7 cellular contexts compared by ENCODE assay signal in the genomic region with DNA sequence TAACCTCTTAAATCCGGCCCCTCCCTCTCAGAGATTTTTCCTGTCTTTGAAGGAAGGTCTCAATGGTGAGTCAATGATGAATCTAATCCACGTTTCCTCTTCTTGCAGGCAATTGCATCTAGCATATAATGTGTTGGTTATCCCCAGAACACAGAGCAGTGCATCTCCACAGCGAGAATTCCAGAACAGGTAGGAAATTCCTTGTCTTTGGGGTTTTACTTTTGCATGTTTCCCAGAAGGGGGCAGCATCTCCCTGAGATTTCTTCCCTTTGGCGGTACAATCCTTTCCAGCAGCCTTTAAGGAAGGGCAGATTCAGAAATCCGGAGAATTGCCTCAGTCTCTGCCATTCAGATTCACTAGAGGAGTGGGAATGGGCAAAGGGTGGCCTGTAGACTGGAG.
A peak's percentile ranks its signal among the peaks of the same experiment; 100 is the strongest.
DNase-seq lines count a peak whose midpoint lies in the region; ATAC-seq, FAIRE-seq and TF ChIP-seq lines count a peak whose summit lies in the region.

No MANE protein-coding gene starts in this region.

- TF ChIP-seq POLR2A in HepG2 (IDR thresholded peaks at IDR 0.05; ENCODE audit: insufficient read depth in 1 of 2, low read depth in 2 of 2, low read length in 2 of 2) (no peak), lower leg skin (IDR thresholded peaks at IDR 0.05) (no peak)

- 10% methylated on average over 5 of the region's 5 CpGs for WGBS in HepG2 (ENCODE audit: low lambda C conversion rate)
- 20 to 26% methylated on average over 5 of the region's 5 CpGs for WGBS in lower leg skin, 2 donors

- no peaks in the 10 kb centered on the region for H3K36me3 ChIP-seq in HepG2 (replicated peaks in 1 of 2; ENCODE audit: control insufficient read depth in 1 of 2, insufficient read depth in 2 of 2, low read length in 2 of 2)

- no peak overlapping the region for H2AFZ ChIP-seq in HepG2 (ENCODE audit: low read length)

- H3K9me3 ChIP-seq in HepG2 (ENCODE audit: low read length): no peaks in the 10 kb centered on the region

- H3K4me3 Mint-ChIP-seq in activated T-cell treated with anti-CD3 and anti-CD28 coated beads, Interleukin-2, amount 50 U/mL, for 4 hours: no peak overlapping the region

- H3K4me3 ChIP-seq in HepG2 (replicated peaks in 1 of 3; ENCODE audit: insufficient read depth in 1 of 3, low read depth in 2 of 3, low read length in 3 of 3) (no peak overlapping the region), lower leg skin (ENCODE audit: low read depth, poor library complexity, severe bottlenecking) (no peak overlapping the region)

- H3K4me1 ChIP-seq in HepG2 (ENCODE audit: insufficient read depth, low read length): no peaks in the 10 kb centered on the region

- TF ChIP-seq EP300 in HepG2 (IDR thresholded peaks at IDR 0.05; ENCODE audit: low read depth in 2 of 2, low read length in 2 of 2) (no peak), HepG2 (CRISPR knock-in tag; IDR thresholded peaks at IDR 0.05; ENCODE audit: borderline replicate concordance) (no peak)

- H3K9ac ChIP-seq in HepG2 (ENCODE audit: insufficient read depth, low read depth, low read length): no peak overlapping the region

- DNase-seq in NCI-H146 treated with DMSO at 0.1 percent for 48 hours (lab: John Stamatoyannopoulos, UW; ENCODE audit: unreplicated experiment): peak; percentile 27
- DNase-seq in cerebellar nuclear complex (lab: John Stamatoyannopoulos, UW): peak; percentile 11 to 26
- DNase-seq in HepG2 (ENCODE audit: low spot score): peak; percentile 18
- DNase-seq in activated T-cell treated with anti-CD3 and anti-CD28 coated beads, Interleukin-2, amount 50 U/mL, for 4 hours: no peak
- no peak for DNase-seq in SKM-1 treated with dmso at 0.1 percent for 144 hours (lab: John Stamatoyannopoulos, UW; ENCODE audit: unreplicated experiment)
- DNase-seq in lower leg skin (ENCODE audit: low spot score in 2 of 2): no peak

- ATAC-seq in HepG2: no peak
- ATAC-seq in activated T-cell treated with anti-CD3 and anti-CD28 coated beads, Interleukin-2, amount 50 U/mL, for 4 hours: no peak

- CTCF ChIA-PET in HepG2 (lab: Yijun Ruan, JAX; ENCODE audit: low intra/inter-chr PET ratio, low total read pairs): interaction anchor here (0.8 kb wide), 1 partner anchor 271 kb away, joined by 7 read pairs; no protein-coding TSS in a partner anchor

- peaks cover 6% of the 10 kb centered on the region for H3K9me3 Mint-ChIP-seq in activated T-cell treated with anti-CD3 and anti-CD28 coated beads, Interleukin-2, amount 50 U/mL, for 4 hours

- H3K27ac ChIP-seq in HepG2 (ENCODE audit: extremely low read length, insufficient read depth, low read length): no peak overlapping the region

- TF ChIP-seq RAD21 in HepG2 (CRISPR knock-in tag; IDR thresholded peaks at IDR 0.05): no peak

- in situ Hi-C loops in HepG2 (cut with HindIII; ENCODE audit: extremely low pct_ligation_motif_present, low pct_unique_long_range_greater_than_20kb): no loop called here

- H4K20me1 ChIP-seq in HepG2 (ENCODE audit: insufficient read depth, low read length): no peaks in the 10 kb centered on the region

- no peak overlapping the region for H3K4me2 ChIP-seq in HepG2 (ENCODE audit: low read depth, low read length)

- H3K79me2 ChIP-seq in HepG2 (ENCODE audit: insufficient read depth, low read length): no peaks in the 10 kb centered on the region

- H3K4me1 Mint-ChIP-seq in activated T-cell treated with anti-CD3 and anti-CD28 coated beads, Interleukin-2, amount 50 U/mL, for 4 hours (ENCODE audit: low read depth): no peaks in the 10 kb centered on the region

- H3K27me3 Mint-ChIP-seq in activated T-cell treated with anti-CD3 and anti-CD28 coated beads, Interleukin-2, amount 50 U/mL, for 4 hours (ENCODE audit: low read depth): peaks cover 7% of the 10 kb centered on the region

- intact Hi-C loops in HepG2 (cut with micrococcal nuclease; ENCODE audit: unreplicated experiment) (no loop called here), lower leg skin (cut with DNase I; ENCODE audit: low total_unique reads) (no loop called here)

- no peaks in the 10 kb centered on the region for H3K36me3 Mint-ChIP-seq in activated T-cell treated with anti-CD3 and anti-CD28 coated beads, Interleukin-2, amount 50 U/mL, for 4 hours (ENCODE audit: insufficient read depth)

- POLR2A ChIA-PET in HepG2 (lab: Yijun Ruan, JAX): no interaction called here

- peaks cover 2 to 10% of the 10 kb centered on the region in 2 experiments; a peak in 2 of 5 replicates for H3K27me3 ChIP-seq in HepG2 (ENCODE audit: control insufficient read depth in 1 of 2, insufficient read depth in 2 of 2, low read length in 2 of 2)

- FAIRE-seq in HepG2 (lab: Jason Lieb, UNC): no peak

- no TSS peak for BruUV-seq in HepG2 (replicated peaks; lab: Mats Ljungman, UMichigan)

- TF ChIP-seq CTCF in GM12872 (IDR thresholded peaks at IDR 0.05; ENCODE audit: insufficient read depth, low read depth, low read length) (peak; percentile 49; the same call in 2 of the 3 replicates), HepG2 (CRISPR knock-in tag; IDR thresholded peaks at IDR 0.05) (peak; percentile 61), lower leg skin (IDR thresholded peaks at IDR 0.05) (no peak)

TF ChIP-seq in HepG2, 621 proteins besides CTCF, POLR2A, EP300 and RAD21:
- TF ChIP-seq ZNF614 (CRISPR knock-in tag; IDR thresholded peaks at IDR 0.05; ENCODE audit: borderline replicate concordance) (no peak), SMC3 (IDR thresholded peaks at IDR 0.05; ENCODE audit: low read length) (peak; percentile 45; the same call in 1 of the 2 replicates), ZNF333 (CRISPR knock-in tag; IDR thresholded peaks at IDR 0.05; ENCODE audit: borderline replicate concordance) (no peak), STAG1 (CRISPR knock-in tag; IDR thresholded peaks at IDR 0.05) (peak; percentile 60), ZNF547 (CRISPR knock-in tag; IDR thresholded peaks at IDR 0.05) (no peak), ZNF589 (CRISPR knock-in tag; conservative IDR thresholded peaks at IDR 0.05) (no peak), ZNF292 (CRISPR knock-in tag; IDR thresholded peaks at IDR 0.05; ENCODE audit: borderline replicate concordance, low read depth) (no peak), KAT7 (CRISPR knock-in tag; IDR thresholded peaks at IDR 0.05; ENCODE audit: borderline replicate concordance) (no peak), ZNF737 (CRISPR knock-in tag; IDR thresholded peaks at IDR 0.05; ENCODE audit: borderline replicate concordance) (no peak), CC2D1A (CRISPR knock-in tag; IDR thresholded peaks at IDR 0.05) (no peak), ZNF780A (CRISPR knock-in tag; IDR thresholded peaks at IDR 0.05) (no peak)
- TF ChIP-seq, protein P1, sequence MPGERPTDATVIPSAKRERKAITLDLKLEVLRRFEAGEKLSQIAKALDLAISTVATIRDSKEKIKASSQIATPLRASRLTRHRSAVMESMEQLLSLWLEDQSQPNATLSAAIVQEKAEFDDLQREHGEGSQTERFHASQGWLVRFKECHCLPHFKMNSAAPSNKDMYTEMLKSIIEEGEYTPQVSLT (CRISPR knock-in tag; IDR thresholded peaks at IDR 0.05; ENCODE audit: borderline replicate concordance, low read depth): no peak

Comparison
In these comparisons a context has a peak if more than half of its experiments do, and no peak if none do; other contexts are left out.
1. CTCF ChIP-seq: peak in GM12872 (single experiment) and HepG2 (single experiment); none in lower leg skin (0 of 3).
2. DNase-seq: peak in NCI-H146 treated with DMSO at 0.1 percent for 48 hours (single experiment), cerebellar nuclear complex (2 of 2) and HepG2 (single experiment); none in activated T-cell treated with anti-CD3 and anti-CD28 coated beads, Interleukin-2, amount 50 U/mL, for 4 hours (single experiment), SKM-1 treated with dmso at 0.1 percent for 144 hours (single experiment) and lower leg skin (0 of 2).